ENCODE assay signal across 27 cellular contexts in the genomic region with DNA sequence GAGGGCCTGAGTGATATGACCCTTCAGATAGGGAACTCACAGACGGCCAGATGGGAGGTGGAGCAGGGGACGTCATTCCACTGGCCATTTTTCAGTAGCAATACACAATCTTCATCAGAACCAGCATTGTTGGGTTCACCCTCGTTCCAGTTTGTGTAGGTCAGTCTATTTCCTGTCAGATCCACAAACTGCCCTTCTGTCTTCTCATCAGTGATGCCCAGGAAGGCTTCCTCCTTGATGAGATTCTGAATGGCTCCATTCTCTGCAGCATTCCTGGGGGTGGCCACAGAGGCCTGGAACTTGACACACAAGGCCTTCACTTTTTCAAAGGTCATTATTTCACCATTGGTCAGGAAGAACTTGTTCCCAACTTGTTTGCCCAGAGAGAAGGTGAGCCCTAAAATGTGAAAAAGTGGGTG. TPM values are rescaled to one million over a fixed set of nuclear protein-coding genes. Genes with fewer than 3 reads are reported as not detected.
DNase-seq lines count a peak whose midpoint lies in the region; ATAC-seq and TF ChIP-seq lines count a peak whose summit lies in the region.
"Had no signal": no experiment of that assay in that cellular context is flagged by ENCODE, and none has a peak within 500 bp of the region (broad histone marks: within the 10 kb centered on the region; RNA-seq: fewer than 3 reads in every experiment).

No MANE protein-coding gene starts in this region.

- H3K36me3 ChIP-seq in mammary epithelial cell (ENCODE audit: insufficient read depth, low read length) = no peaks in the 10 kb centered on the region
- no peaks in the 10 kb centered on the region for H3K36me3 ChIP-seq in breast epithelium
- H3K36me3 ChIP-seq: HAP-1, SJCRH30 had no signal

- H4K20me1 ChIP-seq in mammary epithelial cell (ENCODE audit: insufficient read depth, low read length) = no peaks in the 10 kb centered on the region

- in situ Hi-C loops in mammary epithelial cell (cut with MboI; ENCODE audit: low sequenced_read_pairs in 2 of 2) = no loop called here

- TF ChIP-seq CTCF in mammary epithelial cell (conservative IDR thresholded peaks at IDR 0.05 in 1 of 2, IDR thresholded peaks at IDR 0.05 in 1 of 2; ENCODE audit: extremely low read depth in 1 of 2, insufficient read depth in 1 of 2, low read depth in 1 of 2, low read length in 2 of 2) (no peak), breast epithelium (IDR thresholded peaks at IDR 0.05) (no peak), WTC11 (IDR thresholded peaks at IDR 0.05) (no peak)

- no peak overlapping the region for H3K4me2 ChIP-seq in mammary epithelial cell (ENCODE audit: insufficient read depth, low read depth, low read length)
- H3K4me2 ChIP-seq: GM23338 had no signal

- dilution Hi-C loops in mammary epithelial cell (cut with HindIII; ENCODE audit: low sequenced_read_pairs) = no loop called here

- intact Hi-C loops in mammary epithelial cell (cut with micrococcal nuclease) = no loop called here
- intact Hi-C loops in breast epithelium (cut with DNase I; ENCODE audit: low total_unique reads) = no loop called here
- intact Hi-C loops in posterior vena cava (cut with DNase I) = no loop called here

- no peaks in the 10 kb centered on the region for H3K4me1 Mint-ChIP-seq in WTC11
- H3K4me1 Mint-ChIP-seq: GM23338 had no signal

- H3K27me3 ChIP-seq in mammary epithelial cell (ENCODE audit: insufficient read depth, low read length) (no peaks in the 10 kb centered on the region), breast epithelium (no peaks in the 10 kb centered on the region)
- H3K27me3 ChIP-seq: SJCRH30 had no signal

- no peak overlapping the region for H3K4me3 Mint-ChIP-seq in WTC11
- H3K4me3 Mint-ChIP-seq: CD8-positive, alpha-beta T cell; GM23338 had no signal

- no peak for TF ChIP-seq POLR2A in breast epithelium (IDR thresholded peaks at IDR 0.05)

- H3K9me3 ChIP-seq in mammary epithelial cell (replicated peaks; ENCODE audit: insufficient read depth, low read length) (no peaks in the 10 kb centered on the region), breast epithelium (no peaks in the 10 kb centered on the region)
- H3K9me3 ChIP-seq: HAP-1, SJCRH30 had no signal

- H3K79me2 ChIP-seq in mammary epithelial cell (ENCODE audit: insufficient read depth, low read length) = no peaks in the 10 kb centered on the region

- no peaks in the 10 kb centered on the region for H3K36me3 Mint-ChIP-seq in WTC11
- H3K36me3 Mint-ChIP-seq: CD8-positive, alpha-beta T cell had no signal

- H3K9ac ChIP-seq in mammary epithelial cell (ENCODE audit: insufficient read depth, low read length) = no peak overlapping the region

- BruUV-seq in mammary epithelial cell (replicated peaks; lab: Mats Ljungman, UMichigan) = no TSS peak

- H3K9me3 Mint-ChIP-seq in WTC11 = peaks cover 4% of the 10 kb centered on the region; the same call in 1 of the 2 replicates
- H3K9me3 Mint-ChIP-seq: CD8-positive, alpha-beta T cell; GM23338 had no signal

- H3K4me1 ChIP-seq in mammary epithelial cell (ENCODE audit: insufficient read depth, low read length) (no peaks in the 10 kb centered on the region), breast epithelium (no peaks in the 10 kb centered on the region)
- H3K4me1 ChIP-seq: HAP-1, SJCRH30 had no signal

- no peaks in the 10 kb centered on the region for H3K27me3 Mint-ChIP-seq in WTC11 (ENCODE audit: low read depth)

- CTCF ChIA-PET in mammary epithelial cell (lab: Charles Lee; ENCODE audit: low non-redundant PET) (no interaction called here), WTC11 (lab: Charles Lee) (interaction anchor here (2.9 kb wide), 1 partner anchor 10 kb away, joined by 13 read pairs; no protein-coding TSS in a partner anchor)

- H3K27ac ChIP-seq in mammary epithelial cell (ENCODE audit: insufficient read depth, low read depth, low read length) (no peak overlapping the region), breast epithelium (no peak overlapping the region)
- H3K27ac ChIP-seq: SJCRH30 had no signal

- H3K27ac Mint-ChIP-seq in WTC11 = no peak overlapping the region
- H3K27ac Mint-ChIP-seq: CD8-positive, alpha-beta T cell; GM23338 had no signal

- DNase-seq in mammary epithelial cell (no peak), breast epithelium (ENCODE audit: low spot score in 2 of 2) (no peak), WTC11 (ENCODE audit: low spot score) (no peak), left lobe of liver (ENCODE audit: low spot score) (peak; percentile 71), renal cortical epithelial cell (ENCODE audit: low read depth) (peak; percentile 47), posterior vena cava (ENCODE audit: low spot score) (no peak), COR-L47 (lab: John Stamatoyannopoulos, UW) (no peak)
- DNase-seq: 8988T; AML-193; C1 segment of cervical spinal cord; CD8-positive, alpha-beta T cell; DMS53; GDM1; KBM-7; MM.1S; NCI-H1048; NCI-H1436; NCI-H187 treated with DMSO at 0.1 percent for 48 hours; NCI-H2107; NCI-H2227 treated with DMSO at 0.1 percent for 48 hours; NCI-H510A treated with DMSO at 0.1 percent for 48 hours; NCI-H748 treated with DMSO at 0.1 percent for 48 hours; SJCRH30 had no signal

- H3K4me3 ChIP-seq in mammary epithelial cell (replicated peaks in 1 of 3; ENCODE audit: insufficient read depth in 1 of 3, low read depth in 2 of 3, low read length in 3 of 3) (no peak overlapping the region), breast epithelium (no peak overlapping the region)
- H3K4me3 ChIP-seq: GM23338, HAP-1, SJCRH30 had no signal

- H2AFZ ChIP-seq in mammary epithelial cell (ENCODE audit: low read depth, low read length) = peak overlapping the region; percentile 12
- H2AFZ ChIP-seq: GM23338 had no signal

- 64% methylated on average over 3 of the region's 3 CpGs for WGBS in mammary epithelial cell (ENCODE audit: low coverage, missing lambda C conversion rate)

- POLR2A ChIA-PET in WTC11 (lab: Charles Lee) = no interaction called here

- ATAC-seq in WTC11 (no peak), left lobe of liver (peak; percentile 56), HG02970 (IDR thresholded peaks at IDR 0.05; ENCODE audit: low FRiP score, unreplicated experiment) (no peak)
- ATAC-seq: CD8-positive, alpha-beta T cell; GM23338 had no signal

TF ChIP-seq in WTC11, 78 proteins besides CTCF, POLR2A, EP300 and RAD21:
- TF ChIP-seq GABPB1 (CRISPR knock-in tag; IDR thresholded peaks at IDR 0.05) (peak; percentile 62; the same call in 1 of the 2 replicates), MXD4 (CRISPR knock-in tag; IDR thresholded peaks at IDR 0.05; ENCODE audit: borderline replicate concordance) (no peak), ZNF121 (CRISPR knock-in tag; IDR thresholded peaks at IDR 0.05) (no peak)

RNA-seq across cellular contexts. Expression of a gene that starts 4.5 kb away (rescaled TPM):
- total RNA-seq in mammary epithelial cell = not detected
- polyA plus RNA-seq in mammary epithelial cell = not detected
- polyA minus RNA-seq in mammary epithelial cell = not detected
- not detected for total RNA-seq in breast epithelium
- total RNA-seq in WTC11 (2021) = not detected in 3 replicates
- 108 TPM for total RNA-seq in left lobe of liver
- total RNA-seq in renal cortical epithelial cell = not detected in 2 replicates
- not detected for total RNA-seq in posterior vena cava
- total RNA-seq: CD8-positive, alpha-beta T cell; GM23338; SJCRH30 had no signal
- polyA plus RNA-seq: AG04450, GM23338 had no signal

Comparison
In these comparisons a context has a peak if more than half of its experiments do, and no peak if none do; other contexts are left out.
1. DNase-seq: peak in left lobe of liver (single experiment) and renal cortical epithelial cell (single experiment); none in mammary epithelial cell (single experiment), breast epithelium (0 of 2), WTC11 (single experiment), posterior vena cava (single experiment) and COR-L47 (single experiment).
2. RNA of a gene that starts 4.5 kb away (total RNA-seq): 108 TPM in left lobe of liver (single experiment); not detected in mammary epithelial cell, not detected in breast epithelium, not detected in WTC11, not detected in renal cortical epithelial cell and not detected in posterior vena cava; every median in the first group is over 100 times any median in the second.